9 cellular contexts compared by ENCODE assay signal in the genomic region with DNA sequence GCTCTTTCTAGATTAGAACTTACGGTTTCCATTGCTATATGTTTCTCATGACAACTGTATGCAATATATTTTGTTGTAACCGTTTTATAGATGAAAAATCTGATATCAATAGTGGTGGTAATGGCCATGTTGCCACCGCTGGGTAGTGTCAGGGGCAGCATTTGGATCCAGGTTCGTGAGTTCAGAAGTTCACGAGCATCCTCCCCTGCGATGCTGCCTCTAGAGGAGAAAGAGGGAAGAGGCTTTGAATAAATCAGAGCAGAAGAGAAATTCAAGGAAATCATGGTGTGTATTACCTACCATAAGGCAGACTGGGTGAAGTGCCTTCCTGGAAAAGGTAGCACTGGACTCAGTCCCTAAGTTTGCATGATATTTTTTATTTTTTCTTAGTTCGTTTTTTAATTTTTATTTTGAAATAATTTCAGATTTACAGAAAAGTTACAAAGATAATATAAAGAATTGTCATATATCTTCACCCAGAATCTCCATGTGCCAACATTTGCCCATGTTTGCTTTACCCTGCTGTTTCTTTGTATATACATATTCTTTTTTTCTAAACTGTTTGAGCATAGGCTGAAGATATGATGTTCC. TPM values are rescaled to one million over a fixed set of nuclear protein-coding genes. Genes with fewer than 3 reads are reported as not detected.
DNase-seq lines count a peak whose midpoint lies in the region; TF ChIP-seq lines count a peak whose summit lies in the region.
"Had no signal": no experiment of that assay in that cellular context is flagged by ENCODE, and none has a peak within 500 bp of the region (broad histone marks: within the 10 kb centered on the region; RNA-seq: fewer than 3 reads in every experiment).

No MANE protein-coding gene starts in this region.

- intact Hi-C loops in prostate gland (cut with DNase I) = no loop called here

- H3K9me3 ChIP-seq in prostate gland = no peaks in the 10 kb centered on the region

- H3K36me3 ChIP-seq in prostate gland = no peaks in the 10 kb centered on the region

- H3K27ac Mint-ChIP-seq in activated T-cell treated with anti-CD3 and anti-CD28 coated beads, Interleukin-2, amount 50 U/mL, for 24 hours = no peak overlapping the region
- H3K27ac Mint-ChIP-seq: activated naive CD8-positive, alpha-beta T cell treated with anti-CD3 and anti-CD28 coated beads, Interleukin-2, amount 10 ng/mL, durations not matched to agents 7 days and 5 days had no signal

- 20% methylated on average over 7 of the region's 7 CpGs for WGBS in prostate gland

- H3K27ac ChIP-seq in prostate gland = no peak overlapping the region

- in situ Hi-C loops in ACHN (cut with HindIII; ENCODE audit: low pct_ligation_motif_present, low pct_unique_long_range_greater_than_20kb, low sequenced_read_pairs) = no loop called here

- DNase-seq in ACHN = peak; percentile 58
- peak; percentile 62 for DNase-seq in GM03348 (ENCODE audit: low spot score)
- peak; percentile 70 for DNase-seq in NCI-H146 (lab: John Stamatoyannopoulos, UW)
- DNase-seq in globus pallidus (ENCODE audit: low spot score) = peak; percentile 29
- peak; percentile 10 for DNase-seq in stimulated activated naive CD4-positive, alpha-beta T cell treated with Interleukin-2 at 50 U/mL for 16 hours (lab: John Stamatoyannopoulos, UW)
- DNase-seq in prostate gland (ENCODE audit: low spot score) = no peak
- no peak for DNase-seq in activated T-cell treated with anti-CD3 and anti-CD28 coated beads, Interleukin-2, amount 50 U/mL, for 24 hours
- DNase-seq: activated naive CD8-positive, alpha-beta T cell treated with anti-CD3 and anti-CD28 coated beads, Interleukin-2, amount 10 ng/mL, durations not matched to agents 7 days and 5 days had no signal

- no peak for TF ChIP-seq POLR2A in prostate gland (IDR thresholded peaks at IDR 0.05)

- H3K9me3 Mint-ChIP-seq in activated T-cell treated with anti-CD3 and anti-CD28 coated beads, Interleukin-2, amount 50 U/mL, for 24 hours = no peaks in the 10 kb centered on the region
- H3K9me3 Mint-ChIP-seq: activated naive CD8-positive, alpha-beta T cell treated with anti-CD3 and anti-CD28 coated beads, Interleukin-2, amount 10 ng/mL, durations not matched to agents 7 days and 5 days had no signal

- H3K4me3 ChIP-seq in WI38 (ENCODE audit: low read depth, low read length) (no peak overlapping the region), prostate gland (no peak overlapping the region)

- no peak overlapping the region for H3K4me3 Mint-ChIP-seq in activated T-cell treated with anti-CD3 and anti-CD28 coated beads, Interleukin-2, amount 50 U/mL, for 24 hours
- H3K4me3 Mint-ChIP-seq: activated naive CD8-positive, alpha-beta T cell treated with anti-CD3 and anti-CD28 coated beads, Interleukin-2, amount 10 ng/mL, durations not matched to agents 7 days and 5 days had no signal

- H3K36me3 Mint-ChIP-seq in activated T-cell treated with anti-CD3 and anti-CD28 coated beads, Interleukin-2, amount 50 U/mL, for 24 hours (ENCODE audit: low read depth) = no peaks in the 10 kb centered on the region
- H3K36me3 Mint-ChIP-seq: activated naive CD8-positive, alpha-beta T cell treated with anti-CD3 and anti-CD28 coated beads, Interleukin-2, amount 10 ng/mL, durations not matched to agents 7 days and 5 days had no signal

- peak; percentile 83 for TF ChIP-seq CTCF in WI38 (IDR thresholded peaks at IDR 0.05; ENCODE audit: low read depth, low read length)
- peak in 2 of 4 experiments; percentile 16 to 66 for TF ChIP-seq CTCF in prostate gland (IDR thresholded peaks at IDR 0.05)

- H3K4me1 Mint-ChIP-seq in activated T-cell treated with anti-CD3 and anti-CD28 coated beads, Interleukin-2, amount 50 U/mL, for 24 hours (ENCODE audit: low read depth) = peaks cover 15% of the 10 kb centered on the region

- no peaks in the 10 kb centered on the region for H3K27me3 ChIP-seq in prostate gland (replicated peaks; ENCODE audit: insufficient read depth)

- peaks cover 77% of the 10 kb centered on the region for H3K27me3 Mint-ChIP-seq in activated T-cell treated with anti-CD3 and anti-CD28 coated beads, Interleukin-2, amount 50 U/mL, for 24 hours

- H3K4me1 ChIP-seq in prostate gland (replicated peaks) = no peaks in the 10 kb centered on the region

RNA-seq across cellular contexts. Expression of a gene that starts 3.3 kb away (rescaled TPM):
- total RNA-seq in prostate gland = 10 to 100 TPM; 14.7 to 48.9 TPM
- total RNA-seq: activated naive CD8-positive, alpha-beta T cell treated with anti-CD3 and anti-CD28 coated beads, Interleukin-2, amount 10 ng/mL, durations not matched to agents 7 days and 5 days had no signal

Comparison
In these comparisons a context has a peak if more than half of its experiments do, and no peak if none do; other contexts are left out.
1. DNase-seq: peak in ACHN (single experiment), GM03348 (single experiment), NCI-H146 (single experiment), globus pallidus (single experiment) and stimulated activated naive CD4-positive, alpha-beta T cell treated with Interleukin-2 at 50 U/mL for 16 hours (single experiment); none in prostate gland (single experiment) and activated T-cell treated with anti-CD3 and anti-CD28 coated beads, Interleukin-2, amount 50 U/mL, for 24 hours (single experiment).